In the genomic region with DNA sequence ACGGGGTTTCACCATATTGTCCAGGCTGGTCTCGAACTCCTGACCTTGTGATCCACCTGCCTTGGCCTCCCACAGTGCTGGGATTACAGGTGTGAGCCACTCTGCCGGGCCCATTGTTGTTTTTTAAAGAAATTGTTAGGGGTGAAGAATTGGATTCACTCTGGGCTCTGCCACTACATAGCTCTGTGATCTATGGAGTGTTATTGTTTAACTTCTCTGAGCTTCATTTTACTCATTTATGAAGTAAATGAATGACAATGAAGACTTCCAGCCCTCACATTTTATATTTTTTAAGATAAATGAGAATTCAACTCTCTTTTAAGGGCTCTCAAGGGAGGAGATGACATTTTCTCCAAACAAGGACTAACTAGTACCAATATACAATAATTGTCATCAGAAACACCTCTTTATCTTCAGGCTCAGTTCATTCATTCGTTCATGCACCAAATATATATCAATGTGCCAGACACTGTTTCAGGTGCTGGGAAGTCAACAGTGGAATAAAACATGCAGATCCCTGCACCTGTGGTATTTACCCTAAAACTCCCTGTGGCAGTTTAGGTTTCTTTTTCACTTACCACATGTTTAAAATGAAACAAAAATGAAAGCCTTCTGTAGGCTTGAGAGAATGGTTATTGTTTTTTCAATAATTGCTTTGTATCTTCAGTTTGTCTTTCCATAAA, we compare ENCODE assay signal across 12 cellular contexts. TPM values are rescaled to one million over a fixed set of nuclear protein-coding genes. Genes with fewer than 3 reads are reported as not detected.
A peak's percentile ranks its signal among the peaks of the same experiment; 100 is the strongest.
DNase-seq lines count a peak whose midpoint lies in the region; ATAC-seq and TF ChIP-seq lines count a peak whose summit lies in the region.
"Had no signal": no experiment of that assay in that cellular context is flagged by ENCODE, and none has a peak within 500 bp of the region (broad histone marks: within the 10 kb centered on the region; RNA-seq: fewer than 3 reads in every experiment).

No MANE protein-coding gene starts in this region.

- peak overlapping the region; percentile 51; the same call in 1 of the 2 replicates for H3K4me2 ChIP-seq in BLaER1

- H3K9me3 ChIP-seq in BLaER1: no peaks in the 10 kb centered on the region
- H3K9me3 ChIP-seq in HUES48 (ENCODE audit: control insufficient read depth, insufficient read depth, low read length): no peaks in the 10 kb centered on the region
- H3K9me3 ChIP-seq in tibial nerve: no peaks in the 10 kb centered on the region
- H3K9me3 ChIP-seq: left lung, SJCRH30 had no signal

- H3K36me3 ChIP-seq in BLaER1 (no peaks in the 10 kb centered on the region), HUES48 (ENCODE audit: control insufficient read depth, insufficient read depth, low read length) (no peaks in the 10 kb centered on the region), tibial nerve (no peaks in the 10 kb centered on the region)
- H3K36me3 ChIP-seq: left lung, SJCRH30 had no signal

- no peaks in the 10 kb centered on the region for H3K9me3 Mint-ChIP-seq in HFFc6
- H3K9me3 Mint-ChIP-seq: nephron progenitor cell had no signal

- DNase-seq in HFFc6: no peak
- no peak for DNase-seq in NCI-H2081 treated with DMSO at 0.1 percent for 48 hours (lab: John Stamatoyannopoulos, UW)
- no peak for DNase-seq in tibial nerve (ENCODE audit: low spot score in 2 of 2)
- no peak for DNase-seq in RWPE1 (ENCODE audit: low spot score)
- no peak for DNase-seq in cortex of kidney (lab: John Stamatoyannopoulos, UW)

- POLR2A ChIA-PET in RWPE1 (lab: Yijun Ruan, JAX; ENCODE audit: low non-redundant PET): no interaction called here

- H3K9ac ChIP-seq in BLaER1 (no peak overlapping the region), HUES48 (ENCODE audit: low read depth, low read length) (no peak overlapping the region)

- H3K27me3 ChIP-seq in BLaER1: no peaks in the 10 kb centered on the region
- peaks cover 37% of the 10 kb centered on the region for H3K27me3 ChIP-seq in HUES48 (ENCODE audit: control insufficient read depth, insufficient read depth, low read length)
- peaks cover 0 to 17% of the 10 kb centered on the region in 2 donors for H3K27me3 ChIP-seq in tibial nerve
- H3K27me3 ChIP-seq: SJCRH30 had no signal

- no peaks in the 10 kb centered on the region for H3K36me3 Mint-ChIP-seq in HFFc6 (ENCODE audit: low read depth)

- peak; percentile 62 for ATAC-seq in GM18907 (IDR thresholded peaks at IDR 0.05; ENCODE audit: unreplicated experiment)

- no peak for TF ChIP-seq EP300 in tibial nerve (IDR thresholded peaks at IDR 0.05)

- H3K27ac ChIP-seq in BLaER1 (no peak overlapping the region), HUES48 (ENCODE audit: low read depth, low read length) (peak overlapping the region; percentile 75), tibial nerve (no peak overlapping the region), RWPE1 (no peak overlapping the region)
- H3K27ac ChIP-seq: left lung, SJCRH30 had no signal

- WGBS in tibial nerve, 2 donors: 62 to 75% methylated on average over 4 of the region's 4 CpGs

- H3K4me1 ChIP-seq in BLaER1 (peaks cover 30% of the 10 kb centered on the region), HUES48 (ENCODE audit: control insufficient read depth, insufficient read depth, low read length) (peaks cover 31% of the 10 kb centered on the region), tibial nerve (peaks cover 0 to 4% (median 0%) of the 10 kb centered on the region in 4 donors)
- H3K4me1 ChIP-seq: SJCRH30 had no signal

- TF ChIP-seq POLR2A in tibial nerve (IDR thresholded peaks at IDR 0.05): no peak

- peaks cover 25% of the 10 kb centered on the region for H3K4me1 Mint-ChIP-seq in HFFc6 (ENCODE audit: low read depth)

- H3K27ac Mint-ChIP-seq in HFFc6: no peak overlapping the region
- H3K27ac Mint-ChIP-seq: B cell, nephron progenitor cell had no signal

- CTCF ChIA-PET in RWPE1 (lab: Yijun Ruan, JAX): interaction anchor here (0.6 to 3.5 kb wide), 11 partner anchors 11 to 133 kb away, joined by 3 to 36 read pairs (median 4); no protein-coding TSS in a partner anchor

- peaks cover 4% of the 10 kb centered on the region for H3K27me3 Mint-ChIP-seq in HFFc6 (ENCODE audit: insufficient read depth)

- TF ChIP-seq CTCF in HFFc6 (IDR thresholded peaks at IDR 0.05) (no peak), tibial nerve (IDR thresholded peaks at IDR 0.05) (no peak), RWPE1 (conservative IDR thresholded peaks at IDR 0.05; ENCODE audit: low read depth) (no peak)

- no peaks in the 10 kb centered on the region for H4K20me1 ChIP-seq in BLaER1

- H3K4me3 Mint-ChIP-seq in HFFc6: peak overlapping the region; percentile 79
- H3K4me3 Mint-ChIP-seq: B cell, nephron progenitor cell had no signal

- H3K4me3 ChIP-seq in BLaER1: no peak overlapping the region
- no peak overlapping the region for H3K4me3 ChIP-seq in HUES48 (ENCODE audit: low read depth, low read length)
- no peak overlapping the region for H3K4me3 ChIP-seq in tibial nerve
- H3K4me3 ChIP-seq: left lung, SJCRH30 had no signal

RNA-seq across cellular contexts. Expression of a gene that starts 23.5 kb away (rescaled TPM):
- 10 to 100 TPM; 46.1 to 54.5 (median 51.3) TPM for total RNA-seq in HFFc6 (2021; fragmentation: NEBNext Ultra II Directional; extraction: Animal tissue kit (Norgen Biotek cat#: 25700))
- 10 to 100 TPM; 27.5 to 37.2 (median 30.6) TPM for total RNA-seq in tibial nerve
